9 cellular contexts compared by ENCODE assay signal in the genomic region with DNA sequence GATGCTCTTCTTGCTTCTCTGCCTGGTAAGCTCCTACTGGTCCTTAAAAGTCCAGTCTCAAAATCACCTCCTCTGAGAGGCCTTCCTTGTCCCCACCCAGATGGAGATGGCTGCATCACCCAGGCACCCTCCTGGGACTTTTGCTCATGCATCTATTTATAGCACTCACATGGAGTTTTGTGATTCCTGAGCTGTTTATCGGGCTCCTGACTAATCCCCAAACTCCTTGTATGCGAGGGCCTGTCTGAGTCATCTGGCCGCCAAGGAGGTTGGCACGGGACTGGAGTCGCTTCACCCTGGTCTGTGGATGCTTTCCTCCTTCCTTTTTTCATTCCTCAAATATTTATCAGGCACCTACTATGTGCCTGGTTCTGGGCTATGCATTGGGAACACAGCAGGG. TPM values are rescaled to one million over a fixed set of nuclear protein-coding genes. Genes with fewer than 3 reads are reported as not detected.
A peak's percentile ranks its signal among the peaks of the same experiment; 100 is the strongest.
DNase-seq lines count a peak whose midpoint lies in the region; ATAC-seq and TF ChIP-seq lines count a peak whose summit lies in the region.
"Had no signal": no experiment of that assay in that cellular context is flagged by ENCODE, and none has a peak within 500 bp of the region (broad histone marks: within the 10 kb centered on the region; RNA-seq: fewer than 3 reads in every experiment).

No MANE protein-coding gene starts in this region.

- DNase-seq in CD1c-positive myeloid dendritic cell (ENCODE audit: extremely low spot score) (peak; percentile 68), LoVo (ENCODE audit: low spot score) (peak; percentile 68), epidermal melanocyte (ENCODE audit: insufficient read length, low spot score) (peak; percentile 41), omental fat pad (ENCODE audit: low spot score) (no peak), MV-4-11 (lab: John Stamatoyannopoulos, UW) (no peak), SIG-M5 (lab: John Stamatoyannopoulos, UW) (no peak)
- no peak for DNase-seq in activated CD8-positive, alpha-beta memory T cell treated with anti-CD3 and anti-CD28 coated beads, Interleukin-2, amount 50 U/mL, for 4 hours
- DNase-seq: stimulated activated CD4-positive, alpha-beta T cell treated with anti-CD3 and anti-CD28 coated beads, Interleukin-2, amount 100 ng/mL, for 24 hours had no signal

- ATAC-seq in omental fat pad (ENCODE audit: low FRiP score) (peak; percentile 11), GM21619 (IDR thresholded peaks at IDR 0.05; ENCODE audit: unreplicated experiment) (no peak)

- TF ChIP-seq CTCF in omental fat pad (IDR thresholded peaks at IDR 0.05): no peak

RNA-seq across cellular contexts. Expression of a gene that starts 2.3 kb away (rescaled TPM):
- total RNA-seq in omental fat pad: 100 to 1,000 TPM in 1 of 4 donors, 10 to 100 TPM in 3; 36.8 to 170 (median 58.5) TPM

RNA-seq across cellular contexts. Expression of a gene that starts 29.0 kb away (rescaled TPM):
- 10 to 100 TPM in 2 of 4 donors, 1 to 10 TPM in 2; 7.5 to 19.1 (median 9.6) TPM for total RNA-seq in omental fat pad

Comparison
In these comparisons a context has a peak if more than half of its experiments do, and no peak if none do; other contexts are left out.
1. DNase-seq: peak in CD1c-positive myeloid dendritic cell (single experiment), LoVo (single experiment) and epidermal melanocyte (single experiment); none in omental fat pad (single experiment), MV-4-11 (single experiment), activated CD8-positive, alpha-beta memory T cell treated with anti-CD3 and anti-CD28 coated beads, Interleukin-2, amount 50 U/mL, for 4 hours (single experiment) and SIG-M5 (single experiment).